Comparison of ENCODE assay signal across 9 cellular contexts in genomic region chr9:91758491-91758981, GRCh38.
DNase-seq lines count a peak whose midpoint lies in the region; ATAC-seq, FAIRE-seq and TF ChIP-seq lines count a peak whose summit lies in the region.
"Had no signal": no experiment of that assay in that cellular context is flagged by ENCODE, and none has a peak within 500 bp of the region (broad histone marks: within the 10 kb centered on the region; RNA-seq: fewer than 3 reads in every experiment).

No MANE protein-coding gene starts in this region.

- ATAC-seq in GM21619 (IDR thresholded peaks at IDR 0.05; ENCODE audit: unreplicated experiment): peak; percentile 71

- H3K27me3 ChIP-seq in stomach smooth muscle (ENCODE audit: control insufficient read depth in 1 of 2, insufficient read depth in 2 of 2, low read length in 2 of 2): no peaks in the 10 kb centered on the region

- peak; percentile 85 for TF ChIP-seq CTCF in LNCAP (IDR thresholded peaks at IDR 0.05)

- peak; percentile 11 for DNase-seq in NK-92 treated with Interleukin-12 subunit alpha and Interleukin-12 subunit beta, amount 100 ng/mL, for 24 hours (lab: John Stamatoyannopoulos, UW)
- no peak for DNase-seq in NK-92 (lab: John Stamatoyannopoulos, UW; ENCODE audit: unreplicated experiment)
- peak; percentile 49 for DNase-seq in activated T-cell treated with anti-CD3 and anti-CD28 coated beads, Interleukin-2, amount 50 U/mL, for 24 hours
- DNase-seq in iPS DF 4.7 (ENCODE audit: extremely low read depth, low spot score): peak; percentile 36
- DNase-seq in frontal cortex (ENCODE audit: low spot score in 2 of 2): no peak

- peaks cover 12% of the 10 kb centered on the region for H3K4me1 ChIP-seq in stomach smooth muscle (ENCODE audit: control insufficient read depth, insufficient read depth, low read length)

- no peak overlapping the region for H3K9ac ChIP-seq in stomach smooth muscle (ENCODE audit: low read length in 2 of 2)

- no peak for FAIRE-seq in frontal cortex (lab: Jason Lieb, UNC)
- FAIRE-seq: colon had no signal

- peaks cover 8% of the 10 kb centered on the region for H3K9me3 Mint-ChIP-seq in activated T-cell treated with anti-CD3 and anti-CD28 coated beads, Interleukin-2, amount 50 U/mL, for 24 hours

- H3K36me3 ChIP-seq in stomach smooth muscle (ENCODE audit: control insufficient read depth in 2 of 2, insufficient read depth in 2 of 2, low read length in 2 of 2): peaks cover 5 to 10% of the 10 kb centered on the region in 2 donors

- H3K4me3 ChIP-seq in stomach smooth muscle (ENCODE audit: low read length in 2 of 2): no peak overlapping the region

- H3K27ac Mint-ChIP-seq in activated T-cell treated with anti-CD3 and anti-CD28 coated beads, Interleukin-2, amount 50 U/mL, for 24 hours: no peak overlapping the region

- H3K4me3 Mint-ChIP-seq in activated T-cell treated with anti-CD3 and anti-CD28 coated beads, Interleukin-2, amount 50 U/mL, for 24 hours: no peak overlapping the region

- peak overlapping the region; percentile 11 for H3K27ac ChIP-seq in stomach smooth muscle (ENCODE audit: low read length)

- no peaks in the 10 kb centered on the region for H3K9me3 ChIP-seq in stomach smooth muscle (ENCODE audit: control insufficient read depth in 2 of 2, low read length in 2 of 2)

- H3K27me3 Mint-ChIP-seq in activated T-cell treated with anti-CD3 and anti-CD28 coated beads, Interleukin-2, amount 50 U/mL, for 24 hours: peaks cover 15% of the 10 kb centered on the region

- H3K4me1 Mint-ChIP-seq in activated T-cell treated with anti-CD3 and anti-CD28 coated beads, Interleukin-2, amount 50 U/mL, for 24 hours (ENCODE audit: low read depth): no peaks in the 10 kb centered on the region

- H3K36me3 Mint-ChIP-seq in activated T-cell treated with anti-CD3 and anti-CD28 coated beads, Interleukin-2, amount 50 U/mL, for 24 hours (ENCODE audit: low read depth): no peaks in the 10 kb centered on the region

Comparison
In these comparisons a context has a peak if more than half of its experiments do, and no peak if none do; other contexts are left out.
1. DNase-seq: peak in NK-92 treated with Interleukin-12 subunit alpha and Interleukin-12 subunit beta, amount 100 ng/mL, for 24 hours (single experiment), activated T-cell treated with anti-CD3 and anti-CD28 coated beads, Interleukin-2, amount 50 U/mL, for 24 hours (single experiment) and iPS DF 4.7 (single experiment); none in NK-92 (single experiment) and frontal cortex (0 of 2).